Comparison of ENCODE assay signal across 8 cellular contexts in the genomic region with DNA sequence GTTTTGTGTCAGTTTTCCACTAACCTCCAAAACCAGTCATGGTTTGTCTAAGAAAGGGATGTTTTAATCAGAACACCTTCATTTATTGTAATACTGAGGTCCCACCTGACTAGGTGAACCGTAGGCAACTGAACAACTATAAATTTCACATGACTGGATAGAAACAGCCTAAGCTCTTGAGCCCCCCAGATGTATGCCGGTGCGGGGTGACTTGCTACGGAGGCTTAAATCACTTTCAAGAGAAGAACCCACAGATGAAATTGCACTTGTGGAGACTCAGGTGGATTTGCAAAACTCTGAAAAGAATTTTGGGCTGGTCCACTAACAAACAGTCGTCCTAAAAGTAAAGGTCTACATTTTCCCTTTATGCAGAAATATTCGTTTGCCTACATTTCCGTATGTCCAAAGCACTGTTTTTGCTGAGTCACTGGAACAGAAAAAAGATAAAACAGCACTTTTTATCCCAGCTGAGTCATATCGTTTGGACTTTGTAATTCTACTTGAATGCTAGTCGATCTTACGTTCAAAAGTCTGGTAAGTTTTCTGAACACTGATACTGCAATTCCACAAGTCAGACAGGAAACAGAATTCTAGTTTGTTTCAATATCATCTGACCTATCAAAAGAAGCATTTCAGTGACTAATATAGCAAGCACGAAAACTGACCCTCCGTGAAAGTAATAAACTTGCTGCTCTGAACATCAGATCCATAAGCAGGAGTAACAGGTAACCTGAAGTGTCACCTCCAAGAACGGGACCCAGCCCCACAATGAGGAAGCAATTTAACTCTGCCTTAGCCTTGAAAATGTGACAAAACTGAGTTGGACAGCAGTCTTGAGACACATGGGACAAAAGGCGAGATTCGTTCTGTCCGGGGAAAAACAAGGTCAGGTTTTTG. TPM values are rescaled to one million over a fixed set of nuclear protein-coding genes. Genes with fewer than 3 reads are reported as not detected.
A peak's percentile ranks its signal among the peaks of the same experiment; 100 is the strongest.
DNase-seq lines count a peak whose midpoint lies in the region; ATAC-seq and TF ChIP-seq lines count a peak whose summit lies in the region.

No MANE protein-coding gene starts in this region.

- H3K9me3 Mint-ChIP-seq in activated T-cell treated with anti-CD3 and anti-CD28 coated beads, Interleukin-2, amount 50 U/mL, for 24 hours, result no peaks in the 10 kb centered on the region

- peak overlapping the region; percentile 33 for H3K4me3 ChIP-seq in brain microvascular endothelial cell (ENCODE audit: low read depth, low read length)

- H3K27me3 ChIP-seq in brain microvascular endothelial cell (replicated peaks), result no peaks in the 10 kb centered on the region

- no peak for ATAC-seq in GM19397 (IDR thresholded peaks at IDR 0.05; ENCODE audit: unreplicated experiment)

- H3K27me3 Mint-ChIP-seq in activated T-cell treated with anti-CD3 and anti-CD28 coated beads, Interleukin-2, amount 50 U/mL, for 24 hours, result no peaks in the 10 kb centered on the region

- peak overlapping the region; percentile 44 for H3K4me3 Mint-ChIP-seq in activated T-cell treated with anti-CD3 and anti-CD28 coated beads, Interleukin-2, amount 50 U/mL, for 24 hours

- peak overlapping the region; percentile 78 for H3K27ac ChIP-seq in brain microvascular endothelial cell

- H3K36me3 ChIP-seq in brain microvascular endothelial cell (replicated peaks), result no peaks in the 10 kb centered on the region

- DNase-seq in activated T-cell treated with anti-CD3 and anti-CD28 coated beads, Interleukin-2, amount 50 U/mL, for 24 hours, result no peak
- no peak for DNase-seq in activated T-cell treated with anti-CD3 and anti-CD28 coated beads, Interleukin-2, amount 50 U/mL, for 1 hour
- DNase-seq in HT1080 (ENCODE audit: low read depth), result peak; percentile 85
- DNase-seq in brain microvascular endothelial cell, result peak; percentile 82
- DNase-seq in lung microvascular endothelial cell (ENCODE audit: low read depth in 2 of 2), result peak; percentile 73 to 74
- DNase-seq in SKM-1 treated with dmso at 0.1 percent for 144 hours (lab: John Stamatoyannopoulos, UW; ENCODE audit: unreplicated experiment), result no peak
- DNase-seq in occipital lobe (lab: John Stamatoyannopoulos, UW), result no peak

- TF ChIP-seq CTCF in brain microvascular endothelial cell (IDR thresholded peaks at IDR 0.05; ENCODE audit: low read depth, low read length, missing control alignments), result no peak

- in situ Hi-C loops in brain microvascular endothelial cell (cut with HindIII; ENCODE audit: low pct_ligation_motif_present, low sequenced_read_pairs), result no loop called here

- H3K27ac Mint-ChIP-seq in activated T-cell treated with anti-CD3 and anti-CD28 coated beads, Interleukin-2, amount 50 U/mL, for 24 hours, result peak overlapping the region; percentile 22

- H3K4me1 Mint-ChIP-seq in activated T-cell treated with anti-CD3 and anti-CD28 coated beads, Interleukin-2, amount 50 U/mL, for 24 hours (ENCODE audit: low read depth), result peaks cover 39% of the 10 kb centered on the region

- H3K36me3 Mint-ChIP-seq in activated T-cell treated with anti-CD3 and anti-CD28 coated beads, Interleukin-2, amount 50 U/mL, for 24 hours (ENCODE audit: low read depth), result peaks cover under 1% of the 10 kb centered on the region

RNA-seq across cellular contexts. Expression of a gene that starts 18.1 kb away (rescaled TPM):
- total RNA-seq in HT1080 (2014; rRNA removed; shearing (Covaris generic)), result 4.0 and 5.3 TPM in 2 replicates
- polyA plus RNA-seq in HT1080 (2015; cell fraction: cytosol; rRNA removed), result 4.2 and 5.4 TPM in 2 replicates
- polyA plus RNA-seq in HT1080 (2015; cell fraction: nucleus; rRNA removed), result 8.9 and 11.3 TPM in 2 replicates
- total RNA-seq in lung microvascular endothelial cell, result 9.8 and 12.7 TPM in 2 replicates
- total RNA-seq in occipital lobe, result 15.0 TPM

Comparison
In these comparisons a context has a peak if more than half of its experiments do, and no peak if none do; other contexts are left out.
1. DNase-seq: peak in HT1080 (single experiment), brain microvascular endothelial cell (single experiment) and lung microvascular endothelial cell (2 of 2); none in activated T-cell treated with anti-CD3 and anti-CD28 coated beads, Interleukin-2, amount 50 U/mL, for 24 hours (single experiment), activated T-cell treated with anti-CD3 and anti-CD28 coated beads, Interleukin-2, amount 50 U/mL, for 1 hour (single experiment), SKM-1 treated with dmso at 0.1 percent for 144 hours (single experiment) and occipital lobe (single experiment).